Comparison of ENCODE assay signal across 2 cellular contexts in genomic region chr4:124035364-124036036, GRCh38.
TF ChIP-seq lines count a peak whose summit lies in the region.

No MANE protein-coding gene starts in this region.

TF ChIP-seq in SK-N-SH, 30 proteins besides CTCF, POLR2A, EP300 and RAD21:
- TF ChIP-seq PBX3 (IDR thresholded peaks at IDR 0.05) (no peak), EZH2phosphoT487 (IDR thresholded peaks at IDR 0.05; ENCODE audit: borderline replicate concordance, low read depth) (no peak), NFIC (IDR thresholded peaks at IDR 0.05; ENCODE audit: borderline replicate concordance) (no peak), USF2 (IDR thresholded peaks at IDR 0.05; ENCODE audit: borderline replicate concordance, low read depth, low read length) (no peak), GABPA (IDR thresholded peaks at IDR 0.05; ENCODE audit: low read depth) (no peak), MEF2A (IDR thresholded peaks at IDR 0.05; ENCODE audit: borderline replicate concordance, low read depth) (no peak), TEAD4 (IDR thresholded peaks at IDR 0.05; ENCODE audit: borderline replicate concordance, insufficient read depth) (no peak)

TF ChIP-seq in SK-N-SH treated with all-trans-retinoic acid at 6 μM for 48 hours, 23 proteins besides CTCF, POLR2A, EP300 and RAD21:
- no peak for TF ChIP-seq CSRNP3 (CRISPR knock-in tag; IDR thresholded peaks at IDR 0.05)
- no peak for TF ChIP-seq TCF4 (CRISPR knock-in tag; IDR thresholded peaks at IDR 0.05; ENCODE audit: borderline replicate concordance)
- no peak for TF ChIP-seq POU6F1 (CRISPR knock-in tag; IDR thresholded peaks at IDR 0.05; ENCODE audit: borderline replicate concordance, low read depth)
- TF ChIP-seq ARNTL (CRISPR knock-in tag; IDR thresholded peaks at IDR 0.05; ENCODE audit: borderline replicate concordance, low read depth), result no peak
- TF ChIP-seq ZNF70 (CRISPR knock-in tag; IDR thresholded peaks at IDR 0.05), result no peak
- no peak for TF ChIP-seq ZFP3 (CRISPR knock-in tag; IDR thresholded peaks at IDR 0.05)
- TF ChIP-seq CREB5 (CRISPR knock-in tag; IDR thresholded peaks at IDR 0.05; ENCODE audit: low read depth), result no peak
- TF ChIP-seq TOX (CRISPR knock-in tag; IDR thresholded peaks at IDR 0.05; ENCODE audit: borderline replicate concordance), result no peak
- TF ChIP-seq ZNF565 (CRISPR knock-in tag; conservative IDR thresholded peaks at IDR 0.05; ENCODE audit: low read depth), result no peak
- no peak for TF ChIP-seq RARB (CRISPR knock-in tag; IDR thresholded peaks at IDR 0.05)
- no peak for TF ChIP-seq ISL1 (CRISPR knock-in tag; IDR thresholded peaks at IDR 0.05)
- no peak for TF ChIP-seq BACH2 (CRISPR knock-in tag; IDR thresholded peaks at IDR 0.05; ENCODE audit: borderline replicate concordance)
- no peak for TF ChIP-seq ZNF8 (CRISPR knock-in tag; IDR thresholded peaks at IDR 0.05)
- no peak for TF ChIP-seq ZC3H10 (CRISPR knock-in tag; IDR thresholded peaks at IDR 0.05)
- no peak for TF ChIP-seq ESRRG (CRISPR knock-in tag; IDR thresholded peaks at IDR 0.05)
- TF ChIP-seq PPARA (CRISPR knock-in tag; IDR thresholded peaks at IDR 0.05; ENCODE audit: borderline replicate concordance), result no peak
- no peak for TF ChIP-seq ZFP30 (CRISPR knock-in tag; IDR thresholded peaks at IDR 0.05)
- no peak for TF ChIP-seq PATZ1 (CRISPR knock-in tag; IDR thresholded peaks at IDR 0.05; ENCODE audit: borderline replicate concordance)
- no peak for TF ChIP-seq SNAI2 (CRISPR knock-in tag; IDR thresholded peaks at IDR 0.05)
- TF ChIP-seq TSHZ2 (CRISPR knock-in tag; IDR thresholded peaks at IDR 0.05), result no peak
